Comparison of ENCODE assay signal across 1 cellular context in genomic region chr6:111804627-111805235, GRCh38.
TF ChIP-seq lines count a peak whose summit lies in the region.

No MANE protein-coding gene starts in this region.

TF ChIP-seq in K562, 482 proteins besides CTCF, POLR2A, EP300 and RAD21 (continued from another document and continues in another):
- TF ChIP-seq ZNF318 (IDR thresholded peaks at IDR 0.05; ENCODE audit: borderline replicate concordance in 1 of 2, low read depth in 1 of 2) (no peak), MYNN (IDR thresholded peaks at IDR 0.05) (no peak), MYNN (CRISPR knock-in tag; IDR thresholded peaks at IDR 0.05) (no peak), CREB1 (IDR thresholded peaks at IDR 0.05) (peak; percentile 41; the same call in 1 of the 2 replicates), CREB1 (CRISPR knock-in tag; IDR thresholded peaks at IDR 0.05) (peak; percentile 32; the same call in 1 of the 2 replicates), EGR1 (conservative IDR thresholded peaks at IDR 0.05) (no peak), ARID2 (IDR thresholded peaks at IDR 0.05) (no peak), CBX3 (IDR thresholded peaks at IDR 0.05; ENCODE audit: borderline replicate concordance in 1 of 2, low read length in 2 of 2) (peak in 1 of 2 experiments; percentile 58; a peak in 1 of 3 replicates), CC2D1A (IDR thresholded peaks at IDR 0.05) (peak; percentile 88; the same call in 1 of the 2 replicates), CBX5 (IDR thresholded peaks at IDR 0.05; ENCODE audit: borderline replicate concordance, low read depth) (no peak), ETV6 (IDR thresholded peaks at IDR 0.05; ENCODE audit: borderline replicate concordance in 1 of 2, low read depth in 2 of 2, low read length in 1 of 2) (no peak), ETV6 (CRISPR knock-in tag; IDR thresholded peaks at IDR 0.05; ENCODE audit: borderline replicate concordance) (no peak), SMC3 (conservative IDR thresholded peaks at IDR 0.05; ENCODE audit: insufficient read depth, low read depth, low read length) (no peak), ZNF134 (CRISPR knock-in tag; conservative IDR thresholded peaks at IDR 0.05) (0 out of 2 replicates have a peak, but pooled peaks have one; percentile 39), ZSCAN29 (IDR thresholded peaks at IDR 0.05) (no peak), MLX (CRISPR knock-in tag; conservative IDR thresholded peaks at IDR 0.05) (no peak), ZNF311 (CRISPR knock-in tag; IDR thresholded peaks at IDR 0.05) (no peak), TARDBP (IDR thresholded peaks at IDR 0.05) (no peak), FUS (optimal IDR thresholded peaks at IDR 0.05; ENCODE audit: low read depth, low read length) (no peak), SP1 (CRISPR knock-in tag; IDR thresholded peaks at IDR 0.05) (no peak), NCOA6 (IDR thresholded peaks at IDR 0.05) (no peak), ZNF239 (CRISPR knock-in tag; IDR thresholded peaks at IDR 0.05) (no peak; the same call in 1 of the 2 replicates), PYGO2 (tag; IDR thresholded peaks at IDR 0.05) (no peak), POLR2AphosphoS2 (IDR thresholded peaks at IDR 0.05; ENCODE audit: low read length) (no peak), SIRT6 (IDR thresholded peaks at IDR 0.05; ENCODE audit: low read depth, low read length) (no peak), ZNF347 (CRISPR knock-in tag; IDR thresholded peaks at IDR 0.05; ENCODE audit: low read depth) (no peak), SNRNP70 (optimal IDR thresholded peaks at IDR 0.05; ENCODE audit: low read depth, low read length) (no peak), ZNF280A (IDR thresholded peaks at IDR 0.05; ENCODE audit: low read depth, partially characterized antibody) (no peak), CBX8 (IDR thresholded peaks at IDR 0.05; ENCODE audit: borderline replicate concordance, extremely low read depth, low read depth, low read length, poor library complexity, severe bottlenecking) (no peak), GATAD2B (IDR thresholded peaks at IDR 0.05; ENCODE audit: borderline replicate concordance) (no peak), THRA (IDR thresholded peaks at IDR 0.05) (no peak), ZNF436 (CRISPR knock-in tag; IDR thresholded peaks at IDR 0.05) (no peak), KDM1A (IDR thresholded peaks at IDR 0.05) (peak; percentile 96 to 97), IFI16 (CRISPR knock-in tag; IDR thresholded peaks at IDR 0.05) (no peak), CEBPZ (IDR thresholded peaks at IDR 0.05; ENCODE audit: borderline replicate concordance, low read depth, low read length) (no peak), SMARCA4 (IDR thresholded peaks at IDR 0.05) (peak; percentile 83), HMG20B (CRISPR knock-in tag; IDR thresholded peaks at IDR 0.05) (no peak), EP400 (IDR thresholded peaks at IDR 0.05) (no peak), CREB5 (CRISPR knock-in tag; IDR thresholded peaks at IDR 0.05) (no peak), ELF4 (CRISPR knock-in tag; IDR thresholded peaks at IDR 0.05) (peak; percentile 92), SRSF7 (optimal IDR thresholded peaks at IDR 0.05; ENCODE audit: low read depth, low read length) (no peak), CLOCK (CRISPR knock-in tag; IDR thresholded peaks at IDR 0.05; ENCODE audit: borderline replicate concordance) (no peak; the same call in 1 of the 2 replicates), ZNF512 (tag; IDR thresholded peaks at IDR 0.05) (no peak), CGGBP1 (CRISPR knock-in tag; IDR thresholded peaks at IDR 0.05) (no peak), ILF3 (IDR thresholded peaks at IDR 0.05; ENCODE audit: borderline replicate concordance) (no peak)
